In genomic region chr10:98173258-98173657, GRCh38 we compare ENCODE assay signal across 18 cellular contexts. TPM values are rescaled to one million over a fixed set of nuclear protein-coding genes. Genes with fewer than 3 reads are reported as not detected.
DNase-seq lines count a peak whose midpoint lies in the region; ATAC-seq, FAIRE-seq and TF ChIP-seq lines count a peak whose summit lies in the region.
"Had no signal": no experiment of that assay in that cellular context is flagged by ENCODE, and none has a peak within 500 bp of the region (broad histone marks: within the 10 kb centered on the region; RNA-seq: fewer than 3 reads in every experiment).

No MANE protein-coding gene starts in this region.

- peak overlapping the region; percentile 17 for H3K27ac Mint-ChIP-seq in activated naive CD8-positive, alpha-beta T cell
- H3K27ac Mint-ChIP-seq in activated naive CD8-positive, alpha-beta T cell treated with anti-CD3 and anti-CD28 coated beads for 36 hours, result no peak overlapping the region

- FAIRE-seq in H1 (lab: Jason Lieb, UNC), result no peak

- POLR2A ChIA-PET in H1 (lab: Charles Lee; ENCODE audit: partially characterized antibody), result interaction anchor here (1.6 kb wide), 1 partner anchor 23 kb away, joined by 3 read pairs; no protein-coding TSS in a partner anchor

- TF ChIP-seq POLR2A in H1 (IDR thresholded peaks at IDR 0.05; ENCODE audit: control extremely low read depth in 1 of 2, low read depth in 2 of 2, low read length in 2 of 2), result peak; percentile 1 to 41; a peak in 1 of 3 replicates

- peak overlapping the region in 1 of 4 experiments; percentile 34; a peak in 1 of 7 replicates for H3K9ac ChIP-seq in H1 (replicated peaks in 1 of 4; ENCODE audit: extremely low read depth in 1 of 4, low read depth in 3 of 4, low read length in 3 of 4)

- H2BK5ac ChIP-seq in H1 (ENCODE audit: low read depth, low read length), result no peak overlapping the region

- H3K9me3 Mint-ChIP-seq in activated naive CD8-positive, alpha-beta T cell (ENCODE audit: low read depth), result peaks cover 3% of the 10 kb centered on the region
- H3K9me3 Mint-ChIP-seq in activated naive CD8-positive, alpha-beta T cell treated with anti-CD3 and anti-CD28 coated beads for 36 hours, result peaks cover 6% of the 10 kb centered on the region

- no peak overlapping the region for H2BK120ac ChIP-seq in H1 (replicated peaks; ENCODE audit: low read depth, low read length)

- no peaks in the 10 kb centered on the region for H3K23me2 ChIP-seq in H1 (ENCODE audit: low read depth, low read length)

- no peak overlapping the region for H3K14ac ChIP-seq in H1 (ENCODE audit: insufficient read length)

- H3K27me3 ChIP-seq in H1 (replicated peaks in 1 of 4; ENCODE audit: control insufficient read depth in 3 of 4, extremely low read depth in 1 of 4, insufficient read depth in 3 of 4, low read length in 3 of 4) (no peaks in the 10 kb centered on the region), foreskin keratinocyte (no peaks in the 10 kb centered on the region)
- H3K27me3 ChIP-seq: Peyer's patch had no signal

- H2BK15ac ChIP-seq in H1 (ENCODE audit: low read length), result 0 out of 2 replicates have a peak overlapping the region, but pooled peaks have one; percentile 5

- H3K4me3 Mint-ChIP-seq in activated naive CD8-positive, alpha-beta T cell, result no peak overlapping the region
- no peak overlapping the region for H3K4me3 Mint-ChIP-seq in activated naive CD8-positive, alpha-beta T cell treated with anti-CD3 and anti-CD28 coated beads for 36 hours

- no peak overlapping the region for H4K91ac ChIP-seq in H1 (replicated peaks; ENCODE audit: insufficient read length, low read length)

- H3K27ac ChIP-seq in H1 (ENCODE audit: low read depth, low read length) (peak overlapping the region; percentile 60; the same call in 1 of the 2 replicates), foreskin keratinocyte (no peak overlapping the region)
- H3K27ac ChIP-seq: C4-2B, Peyer's patch had no signal

- peaks cover 31% of the 10 kb centered on the region for H3K4me1 Mint-ChIP-seq in activated naive CD8-positive, alpha-beta T cell (ENCODE audit: low read depth)
- H3K4me1 Mint-ChIP-seq in activated naive CD8-positive, alpha-beta T cell treated with anti-CD3 and anti-CD28 coated beads for 36 hours, result peaks cover 16% of the 10 kb centered on the region

- no peak overlapping the region for H3K4ac ChIP-seq in H1 (replicated peaks; ENCODE audit: insufficient read length, low read depth, low read length)

- no peak for TF ChIP-seq RAD21 in H1 (IDR thresholded peaks at IDR 0.05 in 1 of 2, conservative IDR thresholded peaks at IDR 0.05 in 1 of 2; ENCODE audit: low read depth in 2 of 2, low read length in 2 of 2)

- H2AK5ac ChIP-seq in H1 (ENCODE audit: low read depth, low read length), result no peak overlapping the region

- peaks cover 6 to 14% (median 12%) of the 10 kb centered on the region in 4 experiments for H3K4me1 ChIP-seq in H1 (replicated peaks in 1 of 4; ENCODE audit: control insufficient read depth in 3 of 4, insufficient read depth in 4 of 4, low read length in 3 of 4)
- no peaks in the 10 kb centered on the region for H3K4me1 ChIP-seq in foreskin keratinocyte

- peaks cover 0 to 2% of the 10 kb centered on the region in 2 experiments; a peak in 2 of 4 replicates for H3K79me2 ChIP-seq in H1 (ENCODE audit: control insufficient read depth in 1 of 2, insufficient read depth in 2 of 2, low read length in 2 of 2)

- H2BK20ac ChIP-seq in H1 (ENCODE audit: low read length), result no peak overlapping the region

- CTCF ChIA-PET in H1 (lab: Charles Lee; ENCODE audit: partially characterized antibody), result interaction anchor here (0.8 to 7.8 kb wide), 7 partner anchors 9 to 188 kb away, joined by 3 to 68 read pairs (median 3); no protein-coding TSS in a partner anchor

- H4K5ac ChIP-seq in H1 (ENCODE audit: insufficient read length, low read depth, low read length), result peak overlapping the region; percentile 27

- no peaks in the 10 kb centered on the region for H3K36me3 ChIP-seq in H1 (ENCODE audit: control insufficient read depth in 2 of 4, insufficient read depth in 4 of 4, low read length in 3 of 4)

- no peaks in the 10 kb centered on the region for H3K9me3 ChIP-seq in H1 (ENCODE audit: insufficient read depth in 2 of 2, low read depth in 1 of 2, low read length in 1 of 2)
- H3K9me3 ChIP-seq: Peyer's patch had no signal

- no peak overlapping the region; a peak in 2 of 8 replicates for H3K4me3 ChIP-seq in H1 (ENCODE audit: extremely low read depth in 1 of 4, insufficient read depth in 2 of 4, low read depth in 3 of 4, low read length in 4 of 4)
- H3K4me3 ChIP-seq: Peyer's patch had no signal

- no peak overlapping the region for H3K18ac ChIP-seq in H1 (ENCODE audit: extremely low read depth, low read length)

- no peaks in the 10 kb centered on the region for H3K27me3 Mint-ChIP-seq in activated naive CD8-positive, alpha-beta T cell
- no peaks in the 10 kb centered on the region for H3K27me3 Mint-ChIP-seq in activated naive CD8-positive, alpha-beta T cell treated with anti-CD3 and anti-CD28 coated beads for 36 hours

- no peak overlapping the region for H3K56ac ChIP-seq in H1 (replicated peaks; ENCODE audit: insufficient read length, low read depth, low read length)

- H3K36me3 Mint-ChIP-seq in activated naive CD8-positive, alpha-beta T cell, result peaks cover 26% of the 10 kb centered on the region
- peaks cover 54% of the 10 kb centered on the region for H3K36me3 Mint-ChIP-seq in activated naive CD8-positive, alpha-beta T cell treated with anti-CD3 and anti-CD28 coated beads for 36 hours

- DNase-seq in activated naive CD8-positive, alpha-beta T cell treated with anti-CD3 and anti-CD28 coated beads for 36 hours, result no peak
- no peak for DNase-seq in H1 (ENCODE audit: low read depth in 1 of 2, low spot score in 2 of 2)
- DNase-seq in iPS-NIHi7 (ENCODE audit: extremely low spot score), result peak; percentile 17
- DNase-seq in amniotic stem cell (lab: John Stamatoyannopoulos, UW), result no peak
- no peak for DNase-seq in NCI-H345 (lab: John Stamatoyannopoulos, UW)
- DNase-seq in foreskin keratinocyte, result no peak
- no peak for DNase-seq in DMS79 (lab: John Stamatoyannopoulos, UW)
- DNase-seq: COR-L47, DMS153, NCI-H1436 treated with DMSO at 0.1 percent for 48 hours, NCI-H2081 treated with DMSO at 0.1 percent for 48 hours, NCI-H748 treated with DMSO at 0.1 percent for 48 hours, Peyer's patch, Right ventricle myocardium superior had no signal

- no peak overlapping the region for H2BK12ac ChIP-seq in H1 (ENCODE audit: low read depth, low read length)

- TF ChIP-seq EP300 in H1 (IDR thresholded peaks at IDR 0.05; ENCODE audit: borderline replicate concordance in 1 of 2, low read depth in 2 of 2, low read length in 2 of 2), result no peak

- no peak overlapping the region for H4K8ac ChIP-seq in H1 (ENCODE audit: extremely low read depth, insufficient read depth, low read length)

- peaks cover 0 to 2% of the 10 kb centered on the region in 2 experiments for H4K20me1 ChIP-seq in H1 (replicated peaks in 1 of 2; ENCODE audit: control insufficient read depth in 1 of 2, insufficient read depth in 2 of 2, low read length in 2 of 2)

- WGBS in H1 (ENCODE audit: extremely low coverage in 1 of 2, insufficient coverage in 1 of 2, insufficient read length in 1 of 2, insufficient replicate concordance in 2 of 2, low coverage in 1 of 2, low lambda C conversion rate in 2 of 2, missing lambda C conversion rate in 1 of 2), 2 experiments, result 59% methylated on average over 6 of the region's 6 CpGs; no CpG with 5 or more reads in 1 of the 2 experiments

- TF ChIP-seq CTCF in H1 (IDR thresholded peaks at IDR 0.05; ENCODE audit: control extremely low read depth in 1 of 3, insufficient read depth in 1 of 3, low read depth in 1 of 3, low read length in 3 of 3) (no peak), foreskin keratinocyte (conservative IDR thresholded peaks at IDR 0.05) (no peak)

- H3K79me1 ChIP-seq in H1 (ENCODE audit: low read depth, low read length), result no peaks in the 10 kb centered on the region; the same call in 1 of the 2 replicates

- no peak overlapping the region for H2AFZ ChIP-seq in H1 (ENCODE audit: low read length)

- no peak overlapping the region for H3K23ac ChIP-seq in H1 (ENCODE audit: insufficient read length)

- no peak for ATAC-seq in foreskin keratinocyte
- ATAC-seq: HCT116, SK-N-SH treated with all-trans-retinoic acid at 6 μM for 48 hours had no signal

- H3K4me2 ChIP-seq in H1 (ENCODE audit: insufficient read depth in 1 of 2, low read depth in 2 of 2, low read length in 2 of 2), result peak overlapping the region; percentile 50 to 69; a peak in 3 of 4 replicates

TF ChIP-seq in H1, 55 proteins besides CTCF, POLR2A, EP300 and RAD21:
- TF ChIP-seq MAX (IDR thresholded peaks at IDR 0.05) (no peak), POU5F1 (IDR thresholded peaks at IDR 0.05; ENCODE audit: low read depth, low read length) (no peak), FOSL1 (IDR thresholded peaks at IDR 0.05; ENCODE audit: insufficient read depth, low read depth, low read length) (no peak), SP1 (IDR thresholded peaks at IDR 0.05; ENCODE audit: low read depth, low read length) (no peak), HDAC2 (IDR thresholded peaks at IDR 0.05; ENCODE audit: borderline replicate concordance in 1 of 2, low read depth in 2 of 2, low read length in 2 of 2) (no peak), TAF1 (IDR thresholded peaks at IDR 0.05; ENCODE audit: low read depth, low read length) (0 out of 2 replicates have a peak, but pooled peaks have one; percentile 31)

RNA-seq across cellular contexts. Expression of gene R3HCC1L, which starts 38.8 kb away (rescaled TPM):
- 10 to 100 TPM; 17.7 to 20.3 TPM for total RNA-seq in activated naive CD8-positive, alpha-beta T cell treated with anti-CD3 and anti-CD28 coated beads for 36 hours
- 13.9 and 16.6 TPM in 2 replicates for total RNA-seq in H1 (2021; fragmentation: NEBNext Ultra II Directional; extraction: Animal tissue kit (Norgen Biotek cat#: 25700))
- polyA plus RNA-seq in H1 (2011; rRNA removed) (4.6 and 6.9 TPM in 2 replicates), foreskin keratinocyte (10.3 and 10.4 TPM in 2 replicates)
- polyA plus RNA-seq in H1 (2011; cell fraction: cytosol; rRNA removed), result 10.4 TPM
- polyA plus RNA-seq in H1 (2011; cell fraction: nucleus; rRNA removed), result 4.4 TPM
- polyA plus RNA-seq in H1 (2012, experiment 1 of 2), result 13.7 to 15.7 TPM (median 14.7 TPM) in 4 replicates
- polyA plus RNA-seq in H1 (2012, experiment 2 of 2), result 0.66 TPM
- 12.1 TPM for polyA plus RNA-seq in H1 (2013, experiment 1 of 2)
- 11.9 TPM for polyA plus RNA-seq in H1 (2013, experiment 2 of 2)
- 18.1 and 24.4 TPM in 2 replicates for polyA minus RNA-seq in H1 (2011; rRNA and poly(A)+ RNA removed)
- polyA minus RNA-seq in H1 (2011; cell fraction: cytosol; rRNA and poly(A)+ RNA removed), result 11.7 TPM
- 24.7 TPM for polyA minus RNA-seq in H1 (2011; cell fraction: nucleus; rRNA and poly(A)+ RNA removed)
- total RNA-seq in foreskin keratinocyte, result 12.6 and 13.9 TPM in 2 replicates
